In the genomic region with DNA sequence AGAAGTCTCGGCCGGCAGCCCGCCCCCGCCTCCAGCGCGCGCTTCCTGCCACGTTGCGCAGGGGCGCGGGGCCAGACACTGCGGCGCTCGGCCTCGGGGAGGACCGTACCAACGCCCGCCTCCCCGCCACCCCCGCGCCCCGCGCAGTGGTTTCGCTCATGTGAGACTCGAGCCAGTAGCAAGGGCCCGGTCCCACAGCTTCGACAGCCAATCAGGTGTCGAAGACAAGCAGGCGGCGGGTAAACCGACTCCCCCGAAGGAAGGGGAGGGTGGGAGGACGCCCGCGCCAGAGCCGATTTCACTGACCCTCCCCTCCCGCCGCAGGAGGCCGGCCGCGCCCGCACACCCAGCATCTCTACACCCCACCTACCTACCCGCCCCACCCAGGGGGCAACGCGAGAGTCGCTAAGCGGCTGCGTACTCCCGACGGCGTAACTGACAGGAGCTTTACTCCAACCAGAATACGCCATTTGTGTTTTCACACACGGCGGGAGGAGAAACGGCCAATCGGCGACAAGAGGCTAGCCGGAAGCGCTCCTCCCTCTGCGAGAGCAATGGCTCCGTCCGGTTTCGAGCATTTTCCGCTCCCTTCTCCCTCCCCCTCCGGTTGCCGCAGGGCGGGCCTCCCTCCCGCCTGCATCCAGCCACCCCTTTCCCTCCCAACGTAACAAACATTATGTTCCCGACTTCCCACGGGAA, we compare ENCODE assay signal across 1 cellular context.
TF ChIP-seq lines count a peak whose summit lies in the region.

No MANE protein-coding gene starts in this region.

TF ChIP-seq in K562, 482 proteins besides CTCF, POLR2A, EP300 and RAD21 (continued from another document and continues in another):
- TF ChIP-seq MCM2 (IDR thresholded peaks at IDR 0.05; ENCODE audit: low read depth) (no peak), ATF7 (IDR thresholded peaks at IDR 0.05) (peak; percentile 99), NFIC (IDR thresholded peaks at IDR 0.05) (peak; percentile 76), TRIM24 (IDR thresholded peaks at IDR 0.05) (peak in 1 of 2 experiments; percentile 36; a peak in 2 of 4 replicates), PRPF4 (IDR thresholded peaks at IDR 0.05; ENCODE audit: insufficient read depth, low read depth, low read length, poor library complexity, severe bottlenecking) (peak; percentile 98), ZNF431 (CRISPR knock-in tag; IDR thresholded peaks at IDR 0.05) (peak; percentile 88), RBM15 (IDR thresholded peaks at IDR 0.05; ENCODE audit: insufficient read depth, low read length) (no peak), HDAC2 (IDR thresholded peaks at IDR 0.05) (no peak), CHD4 (IDR thresholded peaks at IDR 0.05; ENCODE audit: insufficient read depth, insufficient replicate concordance, low read depth, low read length, poor library complexity, severe bottlenecking) (no peak), MYC (IDR thresholded peaks at IDR 0.05; ENCODE audit: low read depth, low read length) (peak; percentile 87), MYC (CRISPR knock-in tag; IDR thresholded peaks at IDR 0.05; ENCODE audit: borderline replicate concordance, low read depth) (peak; percentile 69; the same call in 1 of the 2 replicates), ZZZ3 (IDR thresholded peaks at IDR 0.05) (no peak), XRCC3 (IDR thresholded peaks at IDR 0.05) (no peak), ARID3B (CRISPR knock-in tag; IDR thresholded peaks at IDR 0.05; ENCODE audit: borderline replicate concordance) (0 out of 2 replicates have a peak, but pooled peaks have one; percentile 36), MAFG (tag; conservative IDR thresholded peaks at IDR 0.05) (no peak), NR1H2 (CRISPR knock-in tag; IDR thresholded peaks at IDR 0.05) (no peak), POLR3A (IDR thresholded peaks at IDR 0.05; ENCODE audit: borderline replicate concordance, extremely low read depth, insufficient read depth, insufficient read length) (no peak), ETV5 (CRISPR knock-in tag; IDR thresholded peaks at IDR 0.05; ENCODE audit: low read depth) (no peak; the same call in 1 of the 2 replicates), CREB1 (IDR thresholded peaks at IDR 0.05) (peak; percentile 84), CREB1 (CRISPR knock-in tag; IDR thresholded peaks at IDR 0.05) (peak; percentile 83; the same call in 1 of the 2 replicates), MEF2A (IDR thresholded peaks at IDR 0.05; ENCODE audit: control insufficient read depth, low read depth, low read length) (no peak), ZNF133 (CRISPR knock-in tag; IDR thresholded peaks at IDR 0.05) (no peak), TCF3 (CRISPR knock-in tag; IDR thresholded peaks at IDR 0.05) (no peak; the same call in 1 of the 2 replicates), ZNF282 (CRISPR knock-in tag; IDR thresholded peaks at IDR 0.05) (no peak; the same call in 1 of the 2 replicates), FOXP4 (CRISPR knock-in tag; IDR thresholded peaks at IDR 0.05; ENCODE audit: borderline replicate concordance) (peak; percentile 39), BACH1 (tag; IDR thresholded peaks at IDR 0.05) (no peak), ZNF766 (CRISPR knock-in tag; conservative IDR thresholded peaks at IDR 0.05) (no peak), DIDO1 (tag; IDR thresholded peaks at IDR 0.05; ENCODE audit: low read depth) (no peak), NR4A1 (CRISPR knock-in tag; IDR thresholded peaks at IDR 0.05) (0 out of 2 replicates have a peak, but pooled peaks have one; percentile 43), NR4A1 (tag; IDR thresholded peaks at IDR 0.05) (no peak), GABPB2 (CRISPR knock-in tag; conservative IDR thresholded peaks at IDR 0.05) (0 out of 2 replicates have a peak, but pooled peaks have one; percentile 70), FUS (optimal IDR thresholded peaks at IDR 0.05; ENCODE audit: low read depth, low read length) (peak; percentile 60), HEY1 (CRISPR knock-in tag; IDR thresholded peaks at IDR 0.05; ENCODE audit: borderline replicate concordance) (no peak), IRF1 (CRISPR knock-in tag; IDR thresholded peaks at IDR 0.05; ENCODE audit: borderline replicate concordance) (no peak), MYBL2 (IDR thresholded peaks at IDR 0.05; ENCODE audit: low read depth) (peak; percentile 49; the same call in 1 of the 2 replicates), MYBL2 (CRISPR knock-in tag; IDR thresholded peaks at IDR 0.05; ENCODE audit: borderline replicate concordance) (no peak), SP2 (IDR thresholded peaks at IDR 0.05; ENCODE audit: extremely low read depth, low read depth, low read length, poor library complexity, severe bottlenecking) (peak; percentile 81), ESRRB (CRISPR knock-in tag; IDR thresholded peaks at IDR 0.05; ENCODE audit: borderline replicate concordance) (no peak), ZFP36 (IDR thresholded peaks at IDR 0.05; ENCODE audit: low read depth, low read length, partially characterized antibody) (no peak), PCBP2 (IDR thresholded peaks at IDR 0.05; ENCODE audit: low read depth, low read length, poor library complexity, severe bottlenecking) (peak; percentile 7), TAF9B (IDR thresholded peaks at IDR 0.05; ENCODE audit: partially characterized antibody) (no peak), RBM17 (IDR thresholded peaks at IDR 0.05; ENCODE audit: borderline replicate concordance, low read depth, low read length) (no peak), DPF2 (IDR thresholded peaks at IDR 0.05) (0 out of 2 replicates have a peak, but pooled peaks have one; percentile 22), PHF20 (IDR thresholded peaks at IDR 0.05; ENCODE audit: partially characterized antibody) (peak; percentile 64), LEF1 (IDR thresholded peaks at IDR 0.05) (0 out of 2 replicates have a peak, but pooled peaks have one; percentile 30), HNRNPUL1 (IDR thresholded peaks at IDR 0.05; ENCODE audit: low read length) (peak; percentile 82; the same call in 1 of the 2 replicates), CREM (IDR thresholded peaks at IDR 0.05; ENCODE audit: low read depth) (peak; percentile 94), KAT2B (IDR thresholded peaks at IDR 0.05; ENCODE audit: low read depth, low read length) (no peak), MTA3 (IDR thresholded peaks at IDR 0.05; ENCODE audit: borderline replicate concordance) (no peak)
- TF ChIP-seq, protein P1, sequence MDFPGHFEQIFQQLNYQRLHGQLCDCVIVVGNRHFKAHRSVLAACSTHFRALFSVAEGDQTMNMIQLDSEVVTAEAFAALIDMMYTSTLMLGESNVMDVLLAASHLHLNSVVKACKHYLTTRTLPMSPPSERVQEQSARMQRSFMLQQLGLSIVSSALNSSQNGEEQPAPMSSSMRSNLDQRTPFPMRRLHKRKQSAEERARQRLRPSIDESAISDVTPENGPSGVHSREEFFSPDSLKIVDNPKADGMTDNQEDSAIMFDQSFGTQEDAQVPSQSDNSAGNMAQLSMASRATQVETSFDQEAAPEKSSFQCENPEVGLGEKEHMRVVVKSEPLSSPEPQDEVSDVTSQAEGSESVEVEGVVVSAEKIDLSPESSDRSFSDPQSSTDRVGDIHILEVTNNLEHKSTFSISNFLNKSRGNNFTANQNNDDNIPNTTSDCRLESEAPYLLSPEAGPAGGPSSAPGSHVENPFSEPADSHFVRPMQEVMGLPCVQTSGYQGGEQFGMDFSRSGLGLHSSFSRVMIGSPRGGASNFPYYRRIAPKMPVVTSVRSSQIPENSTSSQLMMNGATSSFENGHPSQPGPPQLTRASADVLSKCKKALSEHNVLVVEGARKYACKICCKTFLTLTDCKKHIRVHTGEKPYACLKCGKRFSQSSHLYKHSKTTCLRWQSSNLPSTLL (IDR thresholded peaks at IDR 0.05): no peak
- TF ChIP-seq, protein P2, sequence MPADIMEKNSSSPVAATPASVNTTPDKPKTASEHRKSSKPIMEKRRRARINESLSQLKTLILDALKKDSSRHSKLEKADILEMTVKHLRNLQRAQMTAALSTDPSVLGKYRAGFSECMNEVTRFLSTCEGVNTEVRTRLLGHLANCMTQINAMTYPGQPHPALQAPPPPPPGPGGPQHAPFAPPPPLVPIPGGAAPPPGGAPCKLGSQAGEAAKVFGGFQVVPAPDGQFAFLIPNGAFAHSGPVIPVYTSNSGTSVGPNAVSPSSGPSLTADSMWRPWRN (IDR thresholded peaks at IDR 0.05; ENCODE audit: low read depth): no peak
- TF ChIP-seq, protein P3, sequence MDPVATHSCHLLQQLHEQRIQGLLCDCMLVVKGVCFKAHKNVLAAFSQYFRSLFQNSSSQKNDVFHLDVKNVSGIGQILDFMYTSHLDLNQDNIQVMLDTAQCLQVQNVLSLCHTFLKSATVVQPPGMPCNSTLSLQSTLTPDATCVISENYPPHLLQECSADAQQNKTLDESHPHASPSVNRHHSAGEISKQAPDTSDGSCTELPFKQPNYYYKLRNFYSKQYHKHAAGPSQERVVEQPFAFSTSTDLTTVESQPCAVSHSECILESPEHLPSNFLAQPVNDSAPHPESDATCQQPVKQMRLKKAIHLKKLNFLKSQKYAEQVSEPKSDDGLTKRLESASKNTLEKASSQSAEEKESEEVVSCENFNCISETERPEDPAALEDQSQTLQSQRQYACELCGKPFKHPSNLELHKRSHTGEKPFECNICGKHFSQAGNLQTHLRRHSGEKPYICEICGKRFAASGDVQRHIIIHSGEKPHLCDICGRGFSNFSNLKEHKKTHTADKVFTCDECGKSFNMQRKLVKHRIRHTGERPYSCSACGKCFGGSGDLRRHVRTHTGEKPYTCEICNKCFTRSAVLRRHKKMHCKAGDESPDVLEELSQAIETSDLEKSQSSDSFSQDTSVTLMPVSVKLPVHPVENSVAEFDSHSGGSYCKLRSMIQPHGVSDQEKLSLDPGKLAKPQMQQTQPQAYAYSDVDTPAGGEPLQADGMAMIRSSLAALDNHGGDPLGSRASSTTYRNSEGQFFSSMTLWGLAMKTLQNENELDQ (CRISPR knock-in tag; IDR thresholded peaks at IDR 0.05; ENCODE audit: borderline replicate concordance): no peak
- TF ChIP-seq, protein P4, sequence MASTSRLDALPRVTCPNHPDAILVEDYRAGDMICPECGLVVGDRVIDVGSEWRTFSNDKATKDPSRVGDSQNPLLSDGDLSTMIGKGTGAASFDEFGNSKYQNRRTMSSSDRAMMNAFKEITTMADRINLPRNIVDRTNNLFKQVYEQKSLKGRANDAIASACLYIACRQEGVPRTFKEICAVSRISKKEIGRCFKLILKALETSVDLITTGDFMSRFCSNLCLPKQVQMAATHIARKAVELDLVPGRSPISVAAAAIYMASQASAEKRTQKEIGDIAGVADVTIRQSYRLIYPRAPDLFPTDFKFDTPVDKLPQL (IDR thresholded peaks at IDR 0.05; ENCODE audit: extremely low read depth, insufficient read length): no peak
- TF ChIP-seq, protein P5, sequence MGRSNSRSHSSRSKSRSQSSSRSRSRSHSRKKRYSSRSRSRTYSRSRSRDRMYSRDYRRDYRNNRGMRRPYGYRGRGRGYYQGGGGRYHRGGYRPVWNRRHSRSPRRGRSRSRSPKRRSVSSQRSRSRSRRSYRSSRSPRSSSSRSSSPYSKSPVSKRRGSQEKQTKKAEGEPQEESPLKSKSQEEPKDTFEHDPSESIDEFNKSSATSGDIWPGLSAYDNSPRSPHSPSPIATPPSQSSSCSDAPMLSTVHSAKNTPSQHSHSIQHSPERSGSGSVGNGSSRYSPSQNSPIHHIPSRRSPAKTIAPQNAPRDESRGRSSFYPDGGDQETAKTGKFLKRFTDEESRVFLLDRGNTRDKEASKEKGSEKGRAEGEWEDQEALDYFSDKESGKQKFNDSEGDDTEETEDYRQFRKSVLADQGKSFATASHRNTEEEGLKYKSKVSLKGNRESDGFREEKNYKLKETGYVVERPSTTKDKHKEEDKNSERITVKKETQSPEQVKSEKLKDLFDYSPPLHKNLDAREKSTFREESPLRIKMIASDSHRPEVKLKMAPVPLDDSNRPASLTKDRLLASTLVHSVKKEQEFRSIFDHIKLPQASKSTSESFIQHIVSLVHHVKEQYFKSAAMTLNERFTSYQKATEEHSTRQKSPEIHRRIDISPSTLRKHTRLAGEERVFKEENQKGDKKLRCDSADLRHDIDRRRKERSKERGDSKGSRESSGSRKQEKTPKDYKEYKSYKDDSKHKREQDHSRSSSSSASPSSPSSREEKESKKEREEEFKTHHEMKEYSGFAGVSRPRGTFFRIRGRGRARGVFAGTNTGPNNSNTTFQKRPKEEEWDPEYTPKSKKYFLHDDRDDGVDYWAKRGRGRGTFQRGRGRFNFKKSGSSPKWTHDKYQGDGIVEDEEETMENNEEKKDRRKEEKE (IDR thresholded peaks at IDR 0.05; ENCODE audit: borderline replicate concordance in 1 of 2, control insufficient read depth in 1 of 2, low read depth in 2 of 2, low read length in 1 of 2): peak in 1 of 2 experiments; percentile 90; a peak in 3 of 4 replicates
